Comparison of ENCODE assay signal across 8 cellular contexts in genomic region chr17:28903546-28903841, GRCh38. TPM values are rescaled to one million over a fixed set of nuclear protein-coding genes. Genes with fewer than 3 reads are reported as not detected.
DNase-seq lines count a peak whose midpoint lies in the region; ATAC-seq and TF ChIP-seq lines count a peak whose summit lies in the region.
"Not testable (repeated sequence)": the region's sequence is repeated elsewhere in the genome, so short reads cannot be mapped to it uniquely, and the experiment has no call there.

No MANE protein-coding gene starts in this region.

- not testable (repeated sequence) for H3K9me3 ChIP-seq in CD4-positive, CD25-positive, alpha-beta regulatory T cell (ENCODE audit: control insufficient read depth in 2 of 2, low read length in 2 of 2); subcutaneous abdominal adipose tissue (ENCODE audit: control insufficient read depth in 5 of 5, low read length in 5 of 5)

- BruUV-seq in MCF 10A (replicated peaks; lab: Mats Ljungman, UMichigan), result not testable (repeated sequence)

- H3K27ac Mint-ChIP-seq in CD4-positive, CD25-positive, alpha-beta regulatory T cell, result peak overlapping the region; percentile 83 to 89 (median 88)
- H3K27ac Mint-ChIP-seq in IgD-negative memory B cell (peak overlapping the region in 2 of 3 donors; percentile 61 to 88), immature natural killer cell (peak overlapping the region; percentile 49 to 81 (median 78))
- H3K27ac Mint-ChIP-seq in T-helper 1 cell treated with Interleukin-12 subunit alpha and Interleukin-12 subunit beta and Interleukin-4 antibody, amounts not matched to agents 30 μg/mL and 1 μg/mL, for 36 hours, result peak overlapping the region; percentile 73
- H3K27ac Mint-ChIP-seq in activated T-helper 1 cell treated with anti-CD3 and anti-CD28 coated beads, Interleukin-12 subunit alpha, Interleukin-12 subunit beta, Interleukin-2, Interleukin-4 antibody, amounts not matched to agents 30 ng/mL and 10 ng/mL and 1 ng/mL, durations not matched to agents 14 hours and 24 hours and 36 hours, result peak overlapping the region; percentile 78
- H3K27ac Mint-ChIP-seq in MCF 10A (ENCODE audit: low read depth, unreplicated experiment); neural crest cell (ENCODE audit: unreplicated experiment): not testable (repeated sequence)

- H3K36me3 ChIP-seq in CD4-positive, CD25-positive, alpha-beta regulatory T cell (ENCODE audit: control insufficient read depth, insufficient read depth, low read length), result peaks cover 29% of the 10 kb centered on the region
- H3K36me3 ChIP-seq in subcutaneous abdominal adipose tissue (ENCODE audit: control insufficient read depth in 5 of 5, insufficient read depth in 5 of 5, low read length in 5 of 5), result peaks cover 4 to 29% (median 28%) of the 10 kb centered on the region in 5 donors

- not testable (repeated sequence) for H3K9me3 Mint-ChIP-seq in CD4-positive, CD25-positive, alpha-beta regulatory T cell; IgD-negative memory B cell; T-helper 1 cell treated with Interleukin-12 subunit alpha and Interleukin-12 subunit beta and Interleukin-4 antibody, amounts not matched to agents 30 μg/mL and 1 μg/mL, for 36 hours; activated T-helper 1 cell treated with anti-CD3 and anti-CD28 coated beads, Interleukin-12 subunit alpha, Interleukin-12 subunit beta, Interleukin-2, Interleukin-4 antibody, amounts not matched to agents 30 ng/mL and 10 ng/mL and 1 ng/mL, durations not matched to agents 14 hours and 24 hours and 36 hours; MCF 10A (ENCODE audit: unreplicated experiment); immature natural killer cell; neural crest cell

- CTCF ChIA-PET in MCF 10A (lab: Yijun Ruan, JAX), result interaction anchor here (0.6 to 5.8 kb wide), 13 partner anchors 8 to 732 kb away, joined by 3 to 43 read pairs (median 4); no protein-coding TSS in a partner anchor

- H3K36me3 Mint-ChIP-seq in CD4-positive, CD25-positive, alpha-beta regulatory T cell, result peaks cover 30% of the 10 kb centered on the region
- not testable (repeated sequence) for H3K36me3 Mint-ChIP-seq in IgD-negative memory B cell
- H3K36me3 Mint-ChIP-seq in T-helper 1 cell treated with Interleukin-12 subunit alpha and Interleukin-12 subunit beta and Interleukin-4 antibody, amounts not matched to agents 30 μg/mL and 1 μg/mL, for 36 hours (ENCODE audit: low read depth), result peaks cover 42% of the 10 kb centered on the region
- peaks cover 38% of the 10 kb centered on the region for H3K36me3 Mint-ChIP-seq in activated T-helper 1 cell treated with anti-CD3 and anti-CD28 coated beads, Interleukin-12 subunit alpha, Interleukin-12 subunit beta, Interleukin-2, Interleukin-4 antibody, amounts not matched to agents 30 ng/mL and 10 ng/mL and 1 ng/mL, durations not matched to agents 14 hours and 24 hours and 36 hours (ENCODE audit: low read depth)
- H3K36me3 Mint-ChIP-seq in MCF 10A (ENCODE audit: insufficient read depth, unreplicated experiment) (peaks cover 38% of the 10 kb centered on the region), immature natural killer cell (peaks cover 9 to 17% (median 9%) of the 10 kb centered on the region in 3 donors), neural crest cell (ENCODE audit: low read depth) (peaks cover 20% of the 10 kb centered on the region)

- H3K9ac ChIP-seq in subcutaneous abdominal adipose tissue (ENCODE audit: low read length in 5 of 5), result peak overlapping the region in 1 of 5 donors; percentile 39

- peaks cover 6 to 40% (median 26%) of the 10 kb centered on the region in 4 donors for H3K4me1 Mint-ChIP-seq in CD4-positive, CD25-positive, alpha-beta regulatory T cell
- H3K4me1 Mint-ChIP-seq in IgD-negative memory B cell, result peaks cover 12 to 23% (median 20%) of the 10 kb centered on the region in 3 donors
- H3K4me1 Mint-ChIP-seq in T-helper 1 cell treated with Interleukin-12 subunit alpha and Interleukin-12 subunit beta and Interleukin-4 antibody, amounts not matched to agents 30 μg/mL and 1 μg/mL, for 36 hours (ENCODE audit: low read depth), result peaks cover 29% of the 10 kb centered on the region
- peaks cover 36% of the 10 kb centered on the region for H3K4me1 Mint-ChIP-seq in activated T-helper 1 cell treated with anti-CD3 and anti-CD28 coated beads, Interleukin-12 subunit alpha, Interleukin-12 subunit beta, Interleukin-2, Interleukin-4 antibody, amounts not matched to agents 30 ng/mL and 10 ng/mL and 1 ng/mL, durations not matched to agents 14 hours and 24 hours and 36 hours (ENCODE audit: low read depth)
- H3K4me1 Mint-ChIP-seq in MCF 10A (ENCODE audit: insufficient read depth, unreplicated experiment), result peaks cover 30% of the 10 kb centered on the region
- H3K4me1 Mint-ChIP-seq in immature natural killer cell, result peaks cover 30 to 43% of the 10 kb centered on the region in 2 donors
- peaks cover 39% of the 10 kb centered on the region for H3K4me1 Mint-ChIP-seq in neural crest cell

- peak overlapping the region; percentile 67 for H3K27ac ChIP-seq in CD4-positive, CD25-positive, alpha-beta regulatory T cell (ENCODE audit: insufficient read depth, low read length, poor library complexity, severe bottlenecking)
- not testable (repeated sequence) for H3K27ac ChIP-seq in subcutaneous abdominal adipose tissue (ENCODE audit: low read depth, low read length)

- DNase-seq in CD4-positive, CD25-positive, alpha-beta regulatory T cell; activated T-helper 1 cell treated with anti-CD3 and anti-CD28 coated beads, Interleukin-12 subunit alpha, Interleukin-12 subunit beta, Interleukin-2, Interleukin-4 antibody, amounts not matched to agents 30 ng/mL and 10 ng/mL and 1 ng/mL, durations not matched to agents 14 hours and 24 hours and 36 hours (ENCODE audit: low spot score); MCF 10A (ENCODE audit: unreplicated experiment); immature natural killer cell; neural crest cell (ENCODE audit: low read depth, low spot score): not testable (repeated sequence)

- H3K4me3 Mint-ChIP-seq in CD4-positive, CD25-positive, alpha-beta regulatory T cell, result peak overlapping the region; percentile 35 to 91 (median 83)
- peak overlapping the region in 2 of 4 donors; percentile 70 to 74 for H3K4me3 Mint-ChIP-seq in IgD-negative memory B cell
- H3K4me3 Mint-ChIP-seq in T-helper 1 cell treated with Interleukin-12 subunit alpha and Interleukin-12 subunit beta and Interleukin-4 antibody, amounts not matched to agents 30 μg/mL and 1 μg/mL, for 36 hours, result peak overlapping the region; percentile 93
- peak overlapping the region; percentile 74 for H3K4me3 Mint-ChIP-seq in activated T-helper 1 cell treated with anti-CD3 and anti-CD28 coated beads, Interleukin-12 subunit alpha, Interleukin-12 subunit beta, Interleukin-2, Interleukin-4 antibody, amounts not matched to agents 30 ng/mL and 10 ng/mL and 1 ng/mL, durations not matched to agents 14 hours and 24 hours and 36 hours
- peak overlapping the region; percentile 72 for H3K4me3 Mint-ChIP-seq in MCF 10A (ENCODE audit: unreplicated experiment)
- H3K4me3 Mint-ChIP-seq in immature natural killer cell, result peak overlapping the region; percentile 63 to 89 (median 70)
- peak overlapping the region; percentile 93 for H3K4me3 Mint-ChIP-seq in neural crest cell

- ATAC-seq in CD4-positive, CD25-positive, alpha-beta regulatory T cell (ENCODE audit: low read depth in 2 of 2), result not testable (repeated sequence)

- H3K4me1 ChIP-seq in CD4-positive, CD25-positive, alpha-beta regulatory T cell (ENCODE audit: control insufficient read depth, insufficient read depth, low read length, poor library complexity, severe bottlenecking), result peaks cover 23% of the 10 kb centered on the region
- H3K4me1 ChIP-seq in subcutaneous abdominal adipose tissue (ENCODE audit: control insufficient read depth in 5 of 5, insufficient read depth in 5 of 5, low read length in 5 of 5), result peaks cover 6 to 36% (median 18%) of the 10 kb centered on the region in 5 donors

- POLR2A ChIA-PET in MCF 10A (lab: Yijun Ruan, JAX), result interaction anchor here (0.6 to 4.0 kb wide), 9 partner anchors 10 to 251 kb away, joined by 3 to 24 read pairs (median 10); partner anchors contain the start of gene PHF12

- H3K4me3 ChIP-seq in CD4-positive, CD25-positive, alpha-beta regulatory T cell (ENCODE audit: low read depth, low read length), result peak overlapping the region; percentile 37
- H3K4me3 ChIP-seq in subcutaneous abdominal adipose tissue (ENCODE audit: low read depth in 1 of 5, low read length in 5 of 5), result peak overlapping the region in 3 of 5 donors; percentile 69 to 77 (median 76)

- not testable (repeated sequence) for H3K27me3 Mint-ChIP-seq in CD4-positive, CD25-positive, alpha-beta regulatory T cell; IgD-negative memory B cell; T-helper 1 cell treated with Interleukin-12 subunit alpha and Interleukin-12 subunit beta and Interleukin-4 antibody, amounts not matched to agents 30 μg/mL and 1 μg/mL, for 36 hours (ENCODE audit: low read depth); activated T-helper 1 cell treated with anti-CD3 and anti-CD28 coated beads, Interleukin-12 subunit alpha, Interleukin-12 subunit beta, Interleukin-2, Interleukin-4 antibody, amounts not matched to agents 30 ng/mL and 10 ng/mL and 1 ng/mL, durations not matched to agents 14 hours and 24 hours and 36 hours (ENCODE audit: insufficient read depth); MCF 10A (ENCODE audit: insufficient read depth, unreplicated experiment); immature natural killer cell (ENCODE audit: low read depth in 3 of 3); neural crest cell (ENCODE audit: low read depth)

- intact Hi-C loops in activated T-helper 1 cell treated with anti-CD3 and anti-CD28 coated beads, Interleukin-12 subunit alpha, Interleukin-12 subunit beta, Interleukin-2, Interleukin-4 antibody, amounts not matched to agents 30 ng/mL and 10 ng/mL and 1 ng/mL, durations not matched to agents 14 hours and 24 hours and 36 hours (cut with micrococcal nuclease), result loop anchor here (1.0 to 2.0 kb wide), 6 partner anchors 13 to 176 kb away; no protein-coding TSS in a partner anchor
- intact Hi-C loops in MCF 10A (cut with micrococcal nuclease), result loop anchor here (2.0 kb wide), 2 partner anchors 47 to 177 kb away; partner anchors contain the start of genes PHF12 and TLCD1

- H3K27me3 ChIP-seq in CD4-positive, CD25-positive, alpha-beta regulatory T cell (ENCODE audit: control insufficient read depth, insufficient read depth, low read length); subcutaneous abdominal adipose tissue (ENCODE audit: control insufficient read depth in 5 of 5, insufficient read depth in 4 of 5, low read length in 5 of 5): not testable (repeated sequence)

- TF ChIP-seq CTCF in MCF 10A (IDR thresholded peaks at IDR 0.05; ENCODE audit: unreplicated experiment); neural crest cell (conservative IDR thresholded peaks at IDR 0.05): not testable (repeated sequence)

RNA-seq across cellular contexts. Expression of gene DHRS13, which starts 0.6 kb away (rescaled TPM):
- 21.1 TPM for total RNA-seq in CD4-positive, CD25-positive, alpha-beta regulatory T cell
- 10 to 100 TPM; 15.0 to 21.1 (median 17.7) TPM for polyA plus RNA-seq in CD4-positive, CD25-positive, alpha-beta regulatory T cell
- 17.1 TPM for polyA plus RNA-seq in IgD-negative memory B cell
- 34.6 and 34.9 TPM in 2 replicates for total RNA-seq in activated T-helper 1 cell treated with anti-CD3 and anti-CD28 coated beads, Interleukin-12 subunit alpha, Interleukin-12 subunit beta, Interleukin-2, Interleukin-4 antibody, amounts not matched to agents 30 ng/mL and 10 ng/mL and 1 ng/mL, durations not matched to agents 14 hours and 24 hours and 36 hours
- 9.1 and 9.5 TPM in 2 replicates for total RNA-seq in MCF 10A (2022)
- polyA plus RNA-seq in immature natural killer cell, result 10 to 100 TPM; 21.4 to 27.4 (median 22.2) TPM
- 28.7 and 32.6 TPM in 2 replicates for total RNA-seq in neural crest cell

RNA-seq across cellular contexts. Expression of gene FLOT2, which starts 6.0 kb away (rescaled TPM):
- total RNA-seq in CD4-positive, CD25-positive, alpha-beta regulatory T cell, result 167 TPM
- 100 to 1,000 TPM; 268 to 345 (median 303) TPM for polyA plus RNA-seq in CD4-positive, CD25-positive, alpha-beta regulatory T cell
- 400 TPM for polyA plus RNA-seq in IgD-negative memory B cell
- 92.2 and 98.8 TPM in 2 replicates for total RNA-seq in activated T-helper 1 cell treated with anti-CD3 and anti-CD28 coated beads, Interleukin-12 subunit alpha, Interleukin-12 subunit beta, Interleukin-2, Interleukin-4 antibody, amounts not matched to agents 30 ng/mL and 10 ng/mL and 1 ng/mL, durations not matched to agents 14 hours and 24 hours and 36 hours
- 98.5 and 126 TPM in 2 replicates for total RNA-seq in MCF 10A (2022)
- 100 to 1,000 TPM; 275 to 360 (median 296) TPM for polyA plus RNA-seq in immature natural killer cell
- 132 and 133 TPM in 2 replicates for total RNA-seq in neural crest cell

RNA-seq across cellular contexts. Expression of gene PHF12, which starts 47.8 kb away (rescaled TPM):
- total RNA-seq in CD4-positive, CD25-positive, alpha-beta regulatory T cell, result 200 TPM
- 1 to 10 TPM; 5.4 to 8.4 (median 5.8) TPM for polyA plus RNA-seq in CD4-positive, CD25-positive, alpha-beta regulatory T cell
- 11.6 TPM for polyA plus RNA-seq in IgD-negative memory B cell
- total RNA-seq in activated T-helper 1 cell treated with anti-CD3 and anti-CD28 coated beads, Interleukin-12 subunit alpha, Interleukin-12 subunit beta, Interleukin-2, Interleukin-4 antibody, amounts not matched to agents 30 ng/mL and 10 ng/mL and 1 ng/mL, durations not matched to agents 14 hours and 24 hours and 36 hours, result 58.4 and 64.9 TPM in 2 replicates
- 37.6 and 38.2 TPM in 2 replicates for total RNA-seq in MCF 10A (2022)
- polyA plus RNA-seq in immature natural killer cell, result 10 to 100 TPM in 1 of 3 donors, 1 to 10 TPM in 2; 1.2 to 15.3 (median 3.9) TPM
- 60.8 and 64.7 TPM in 2 replicates for total RNA-seq in neural crest cell

RNA-seq across cellular contexts. Expression of gene ERAL1, which starts 48.7 kb away (rescaled TPM):
- total RNA-seq in CD4-positive, CD25-positive, alpha-beta regulatory T cell, result 22.1 TPM
- 10 to 100 TPM; 37.7 to 44.9 (median 42.7) TPM for polyA plus RNA-seq in CD4-positive, CD25-positive, alpha-beta regulatory T cell
- 45.8 TPM for polyA plus RNA-seq in IgD-negative memory B cell
- total RNA-seq in activated T-helper 1 cell treated with anti-CD3 and anti-CD28 coated beads, Interleukin-12 subunit alpha, Interleukin-12 subunit beta, Interleukin-2, Interleukin-4 antibody, amounts not matched to agents 30 ng/mL and 10 ng/mL and 1 ng/mL, durations not matched to agents 14 hours and 24 hours and 36 hours, result 60.4 and 61.5 TPM in 2 replicates
- total RNA-seq in MCF 10A (2022), result 51.6 and 53.7 TPM in 2 replicates
- 10 to 100 TPM; 32.6 to 48.9 (median 43.5) TPM for polyA plus RNA-seq in immature natural killer cell
- total RNA-seq in neural crest cell, result 63.0 and 64.4 TPM in 2 replicates
